Comparison of ENCODE assay signal across 1 cellular context in genomic region chr1:23895082-23895481, GRCh38.
TF ChIP-seq lines count a peak whose summit lies in the region.

No MANE protein-coding gene starts in this region.

TF ChIP-seq in HepG2, 621 proteins besides CTCF, POLR2A, EP300 and RAD21 (continued from another document):
- TF ChIP-seq ZNF670 (CRISPR knock-in tag; IDR thresholded peaks at IDR 0.05; ENCODE audit: borderline replicate concordance) (no peak), PBX3 (CRISPR knock-in tag; IDR thresholded peaks at IDR 0.05; ENCODE audit: borderline replicate concordance) (no peak), GTF3A (CRISPR knock-in tag; conservative IDR thresholded peaks at IDR 0.05) (no peak), CEBPZ (IDR thresholded peaks at IDR 0.05; ENCODE audit: low read length) (no peak), TEAD3 (CRISPR knock-in tag; optimal IDR thresholded peaks at IDR 0.05; ENCODE audit: borderline replicate concordance) (no peak), U2AF1 (optimal IDR thresholded peaks at IDR 0.05; ENCODE audit: low read depth, low read length) (no peak), ZNF142 (CRISPR knock-in tag; IDR thresholded peaks at IDR 0.05) (no peak), ZNF687 (CRISPR knock-in tag; IDR thresholded peaks at IDR 0.05) (no peak), REPIN1 (CRISPR knock-in tag; IDR thresholded peaks at IDR 0.05; ENCODE audit: borderline replicate concordance, low read depth) (no peak)
